1 cellular context compared by ENCODE assay signal in genomic region chr1:53590581-53591515, GRCh38.
TF ChIP-seq lines count a peak whose summit lies in the region.

No MANE protein-coding gene starts in this region.

TF ChIP-seq in HEK293, 187 proteins besides CTCF, POLR2A, EP300 and RAD21 (continued from another document):
- TF ChIP-seq ELK4 (IDR thresholded peaks at IDR 0.05; ENCODE audit: borderline replicate concordance, low read depth, low read length) (no peak), ZFHX2 (tag by site-specific recombination; conservative IDR thresholded peaks at IDR 0.05) (0 out of 2 replicates have a peak, but pooled peaks have one; percentile 18), MZF1 (tag by site-specific recombination; IDR thresholded peaks at IDR 0.05; ENCODE audit: borderline replicate concordance) (no peak), ZNF580 (tag by site-specific recombination; IDR thresholded peaks at IDR 0.05) (no peak), GLI2 (tag by site-specific recombination; IDR thresholded peaks at IDR 0.05; ENCODE audit: borderline replicate concordance, low read depth) (no peak), ZNF529 (tag by site-specific recombination; IDR thresholded peaks at IDR 0.05; ENCODE audit: insufficient replicate concordance) (no peak)
